ENCODE assay signal across 17 cellular contexts in the genomic region with DNA sequence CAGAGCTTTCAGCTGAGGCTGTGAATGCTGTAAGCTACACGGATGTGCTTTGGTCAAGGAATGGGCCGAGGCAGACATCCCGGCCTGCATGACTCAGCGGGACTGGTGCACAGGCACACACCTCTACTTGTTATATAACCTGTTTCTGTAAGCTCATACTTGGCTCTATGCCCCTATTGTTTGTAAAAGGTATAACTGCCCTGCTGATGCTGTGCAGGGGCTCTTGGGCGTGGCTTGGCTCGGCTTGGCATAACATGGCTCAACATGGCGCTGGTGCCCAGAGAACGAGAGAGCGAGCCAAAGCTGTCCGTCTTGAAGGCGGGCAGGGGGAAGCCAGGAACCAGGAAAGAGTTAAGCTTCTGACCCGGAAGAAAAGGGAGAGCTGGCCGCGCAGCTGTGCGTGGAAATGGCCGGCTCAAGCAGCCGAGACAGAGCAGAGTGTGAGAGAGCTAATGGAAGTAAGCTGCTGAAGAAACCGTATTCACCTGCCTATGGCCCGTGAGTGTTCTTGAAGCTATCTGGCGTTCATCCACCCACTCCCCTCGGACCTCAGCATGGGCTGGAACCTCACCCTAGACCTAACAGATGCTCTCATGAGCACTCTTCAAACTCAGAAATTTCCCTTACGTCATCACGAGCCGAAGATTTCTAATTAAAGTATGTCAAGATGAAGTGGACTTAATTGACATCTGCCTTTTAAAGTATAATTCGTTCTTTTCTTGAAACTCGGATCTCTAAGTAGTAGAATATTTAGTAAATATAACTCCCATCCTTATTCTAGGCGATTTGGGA.
A peak's percentile ranks its signal among the peaks of the same experiment; 100 is the strongest.
DNase-seq lines count a peak whose midpoint lies in the region; TF ChIP-seq lines count a peak whose summit lies in the region.
"Had no signal": no experiment of that assay in that cellular context is flagged by ENCODE, and none has a peak within 500 bp of the region (broad histone marks: within the 10 kb centered on the region; RNA-seq: fewer than 3 reads in every experiment).

No MANE protein-coding gene starts in this region.

- no peaks in the 10 kb centered on the region for H3K36me3 Mint-ChIP-seq in progenitor cell of endocrine pancreas (ENCODE audit: insufficient read depth)
- H3K36me3 Mint-ChIP-seq: natural killer cell treated with Interleukin-12 subunit alpha and Interleukin-12 subunit beta and Interleukin-15 and Interleukin-18, amount 100 ng/mL, for 72 hours; stimulated activated naive B cell treated with anti-CD40 and anti-IgM and Interleukin-4, amounts not matched to agents 10 μg/mL and 1 μg/mL and 100 μg/mL, for 72 hours had no signal

- H3K9me3 Mint-ChIP-seq in progenitor cell of endocrine pancreas (ENCODE audit: low read depth), result no peaks in the 10 kb centered on the region
- H3K9me3 Mint-ChIP-seq: HFFc6 had no signal

- TF ChIP-seq CTCF in smooth muscle cell (IDR thresholded peaks at IDR 0.05; ENCODE audit: borderline replicate concordance, insufficient read depth, poor library complexity, severe bottlenecking), result no peak
- TF ChIP-seq CTCF in progenitor cell of endocrine pancreas (IDR thresholded peaks at IDR 0.05; ENCODE audit: unreplicated experiment), result no peak

- H3K9me2 ChIP-seq in GM23248 (ENCODE audit: insufficient read depth), result no peaks in the 10 kb centered on the region

- H3K4me2 ChIP-seq in GM23248 (ENCODE audit: unreplicated experiment) (no peak overlapping the region), smooth muscle cell (no peak overlapping the region)

- H2AFZ ChIP-seq in GM23248 (no peak overlapping the region), smooth muscle cell (ENCODE audit: low read depth) (no peak overlapping the region)

- H4K20me1 ChIP-seq in GM23248 (ENCODE audit: insufficient read depth) (no peaks in the 10 kb centered on the region), smooth muscle cell (ENCODE audit: low read depth) (no peaks in the 10 kb centered on the region)

- no peak overlapping the region for H3K4me3 Mint-ChIP-seq in progenitor cell of endocrine pancreas (ENCODE audit: low read depth)
- H3K4me3 Mint-ChIP-seq: HFFc6; natural killer cell treated with Interleukin-12 subunit alpha and Interleukin-12 subunit beta and Interleukin-15 and Interleukin-18, amount 100 ng/mL, for 72 hours; stimulated activated naive B cell treated with anti-CD40 and anti-IgM and Interleukin-4, amounts not matched to agents 10 μg/mL and 1 μg/mL and 100 μg/mL, for 72 hours had no signal

- no peaks in the 10 kb centered on the region for H3K27me3 Mint-ChIP-seq in progenitor cell of endocrine pancreas
- H3K27me3 Mint-ChIP-seq: natural killer cell treated with Interleukin-12 subunit alpha and Interleukin-12 subunit beta and Interleukin-15 and Interleukin-18, amount 100 ng/mL, for 72 hours; stimulated activated naive B cell treated with anti-CD40 and anti-IgM and Interleukin-4, amounts not matched to agents 10 μg/mL and 1 μg/mL and 100 μg/mL, for 72 hours had no signal

- H3K27me3 ChIP-seq in GM23248 (replicated peaks; ENCODE audit: insufficient read depth), result no peaks in the 10 kb centered on the region
- H3K27me3 ChIP-seq in smooth muscle cell (ENCODE audit: low read depth), result no peaks in the 10 kb centered on the region

- H3K9me3 ChIP-seq in GM23248 (ENCODE audit: low read depth), result no peaks in the 10 kb centered on the region
- no peaks in the 10 kb centered on the region for H3K9me3 ChIP-seq in smooth muscle cell (replicated peaks; ENCODE audit: low read depth)

- H3K27ac ChIP-seq in GM23248 (no peak overlapping the region), smooth muscle cell (ENCODE audit: low read depth) (no peak overlapping the region), caudate nucleus (ENCODE audit: low read depth, low read length) (no peak overlapping the region)

- H3K4me3 ChIP-seq in GM23248 (no peak overlapping the region), smooth muscle cell (no peak overlapping the region)

- WGBS in GM23248 (ENCODE audit: low coverage in 1 of 2, low lambda C conversion rate in 2 of 2, missing lambda C conversion rate in 2 of 2), 2 experiments, result 34 to 43% methylated on average over 25 to 27 of the region's 27 CpGs
- 81% methylated on average over 26 of the region's 27 CpGs for WGBS in smooth muscle cell (ENCODE audit: low lambda C conversion rate)

- DNase-seq in GM23248 (peak; percentile 1), NCI-H2171 (lab: John Stamatoyannopoulos, UW) (peak; percentile 1), amniotic epithelial cell (ENCODE audit: low read depth) (peak; percentile 21), myocyte (ENCODE audit: low read depth) (peak; percentile 3), smooth muscle cell (lab: John Stamatoyannopoulos, UW; ENCODE audit: unreplicated experiment) (no peak), progenitor cell of endocrine pancreas (ENCODE audit: low spot score, unreplicated experiment) (no peak), caudate nucleus (lab: John Stamatoyannopoulos, UW) (no peak), T1000 (lab: John Stamatoyannopoulos, UW) (no peak)
- DNase-seq: activated CD8-positive, alpha-beta memory T cell treated with anti-CD3 and anti-CD28 coated beads for 24 hours; activated naive CD4-positive, alpha-beta T cell; central memory CD4-positive, alpha-beta T cell; HFFc6; NCI-H1048; NCI-H510A; stimulated activated CD4-positive, alpha-beta T cell treated with anti-CD3 and anti-CD28 coated beads, Interleukin-4, amount 100 ng/mL, for 24 hours; stimulated activated naive B cell treated with anti-CD40 and anti-IgM and Interleukin-4, amounts not matched to agents 10 μg/mL and 1 μg/mL and 100 μg/mL, for 72 hours had no signal

- H3K4me1 ChIP-seq in GM23248 (ENCODE audit: insufficient read depth) (no peaks in the 10 kb centered on the region), smooth muscle cell (ENCODE audit: low read depth) (no peaks in the 10 kb centered on the region)

- in situ Hi-C loops in GM23248 (cut with MboI), result no loop called here

- H3F3A ChIP-seq in GM23248 (ENCODE audit: insufficient read depth) (no peaks in the 10 kb centered on the region), smooth muscle cell (ENCODE audit: low read depth) (no peaks in the 10 kb centered on the region)

- H3K79me2 ChIP-seq in GM23248 (ENCODE audit: insufficient read depth) (no peaks in the 10 kb centered on the region), smooth muscle cell (ENCODE audit: low read depth) (no peaks in the 10 kb centered on the region)

- H3K36me3 ChIP-seq in GM23248 (ENCODE audit: low read depth) (no peaks in the 10 kb centered on the region), smooth muscle cell (ENCODE audit: low read depth) (no peaks in the 10 kb centered on the region)

- no peaks in the 10 kb centered on the region for H3K4me1 Mint-ChIP-seq in progenitor cell of endocrine pancreas (ENCODE audit: low read depth)
- H3K4me1 Mint-ChIP-seq: stimulated activated naive B cell treated with anti-CD40 and anti-IgM and Interleukin-4, amounts not matched to agents 10 μg/mL and 1 μg/mL and 100 μg/mL, for 72 hours had no signal

- no peak overlapping the region for H3K27ac Mint-ChIP-seq in progenitor cell of endocrine pancreas
- H3K27ac Mint-ChIP-seq: HFFc6; natural killer cell treated with Interleukin-12 subunit alpha and Interleukin-12 subunit beta and Interleukin-15 and Interleukin-18, amount 100 ng/mL, for 72 hours; stimulated activated naive B cell treated with anti-CD40 and anti-IgM and Interleukin-4, amounts not matched to agents 10 μg/mL and 1 μg/mL and 100 μg/mL, for 72 hours had no signal

- H3K9ac ChIP-seq in GM23248 (no peak overlapping the region), smooth muscle cell (ENCODE audit: low read depth) (no peak overlapping the region)

Comparison
In these comparisons a context has a peak if more than half of its experiments do, and no peak if none do; other contexts are left out.
1. DNase-seq: peak in GM23248 (single experiment), NCI-H2171 (single experiment), amniotic epithelial cell (single experiment) and myocyte (single experiment); none in smooth muscle cell (single experiment), progenitor cell of endocrine pancreas (single experiment), caudate nucleus (0 of 61) and T1000 (single experiment).